Comparison of ENCODE assay signal across 13 cellular contexts in the genomic region with DNA sequence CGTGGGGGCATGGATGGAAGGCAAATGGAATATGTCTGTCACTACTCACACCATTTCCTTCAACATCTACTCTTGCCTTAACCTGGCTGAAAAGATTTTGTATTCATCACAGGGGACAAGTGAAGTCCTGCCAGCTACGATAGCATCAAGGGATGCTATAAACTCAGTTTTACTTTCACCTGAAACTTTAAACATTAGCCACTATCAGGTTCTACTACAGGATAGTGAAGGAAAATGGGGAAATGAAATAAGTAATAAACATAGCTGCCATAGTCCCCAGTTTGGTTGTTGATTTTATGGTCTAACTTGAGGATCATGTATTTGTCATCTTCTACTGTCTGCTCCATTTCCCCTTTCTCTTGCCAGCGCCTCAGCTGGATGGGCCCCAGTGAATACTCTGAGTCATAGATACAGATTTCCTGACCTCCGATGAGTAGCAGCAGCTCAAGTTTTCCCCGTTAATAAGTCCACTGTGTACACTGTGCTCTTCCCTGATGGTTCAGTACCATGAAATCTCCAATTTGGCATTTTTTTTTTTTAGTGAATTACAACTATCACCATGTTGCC.
DNase-seq lines count a peak whose midpoint lies in the region; ATAC-seq and TF ChIP-seq lines count a peak whose summit lies in the region.
"Had no signal": no experiment of that assay in that cellular context is flagged by ENCODE, and none has a peak within 500 bp of the region (broad histone marks: within the 10 kb centered on the region; RNA-seq: fewer than 3 reads in every experiment).

No MANE protein-coding gene starts in this region.

- peaks cover 6% of the 10 kb centered on the region for H3K27me3 Mint-ChIP-seq in activated T-helper 17 cell treated with anti-CD3 and anti-CD28 coated beads, Interleukin-2, amount 50 U/mL, for 72 hours
- H3K27me3 Mint-ChIP-seq in WTC11 (ENCODE audit: low read depth): peaks cover 64% of the 10 kb centered on the region

- no peak for TF ChIP-seq POLR2A in thyroid gland (IDR thresholded peaks at IDR 0.05)

- no peak overlapping the region for H3K27ac Mint-ChIP-seq in activated T-helper 17 cell treated with anti-CD3 and anti-CD28 coated beads, Interleukin-2, amount 50 U/mL, for 72 hours
- H3K27ac Mint-ChIP-seq in WTC11: no peak overlapping the region
- H3K27ac Mint-ChIP-seq: endodermal cell, natural killer cell had no signal

- CTCF ChIA-PET in WTC11 (lab: Charles Lee): no interaction called here

- intact Hi-C loops in left cardiac atrium (cut with DNase I) (no loop called here), thyroid gland (cut with DNase I) (no loop called here)

- POLR2A ChIA-PET in WTC11 (lab: Charles Lee): interaction anchor here (0.6 kb wide), 1 partner anchor 207 kb away, joined by 3 read pairs; no protein-coding TSS in a partner anchor

- H3K4me3 ChIP-seq in thyroid gland (replicated peaks in 1 of 3): no peak overlapping the region

- H3K36me3 Mint-ChIP-seq in activated T-helper 17 cell treated with anti-CD3 and anti-CD28 coated beads, Interleukin-2, amount 50 U/mL, for 72 hours (ENCODE audit: low read depth): no peaks in the 10 kb centered on the region
- H3K36me3 Mint-ChIP-seq in WTC11: no peaks in the 10 kb centered on the region
- H3K36me3 Mint-ChIP-seq: natural killer cell had no signal

- no peaks in the 10 kb centered on the region for H3K4me1 ChIP-seq in thyroid gland

- H3K36me3 ChIP-seq in thyroid gland: no peaks in the 10 kb centered on the region

- H3K9me3 ChIP-seq in thyroid gland: no peaks in the 10 kb centered on the region

- WGBS in thyroid gland, 2 donors: 74 to 76% methylated on average over 5 of the region's 5 CpGs

- DNase-seq in A172 (ENCODE audit: low spot score): peak; percentile 49
- peak; percentile 7 for DNase-seq in GOT3 (lab: John Stamatoyannopoulos, UW)
- DNase-seq in left cardiac atrium: peak; percentile 53
- DNase-seq in ureter (ENCODE audit: low spot score): no peak
- DNase-seq in WTC11 (ENCODE audit: low spot score): no peak
- no peak for DNase-seq in iPS-NIHi11 (ENCODE audit: low spot score)
- DNase-seq in thyroid gland: no peak
- DNase-seq: activated T-cell treated with anti-CD3 and anti-CD28 coated beads, Interleukin-2, amount 50 U/mL, for 4 hours; natural killer cell; NCI-H1417 treated with DMSO at 0.1 percent for 48 hours had no signal

- no peak overlapping the region for H3K27ac ChIP-seq in thyroid gland
- H3K27ac ChIP-seq: C4-2B had no signal

- H3K4me1 Mint-ChIP-seq in activated T-helper 17 cell treated with anti-CD3 and anti-CD28 coated beads, Interleukin-2, amount 50 U/mL, for 72 hours: no peaks in the 10 kb centered on the region
- peaks cover 23% of the 10 kb centered on the region for H3K4me1 Mint-ChIP-seq in WTC11

- H3K27me3 ChIP-seq in thyroid gland: no peaks in the 10 kb centered on the region

- TF ChIP-seq CTCF in WTC11 (IDR thresholded peaks at IDR 0.05) (no peak), thyroid gland (IDR thresholded peaks at IDR 0.05) (no peak)

- no peaks in the 10 kb centered on the region for H3K9me3 Mint-ChIP-seq in activated T-helper 17 cell treated with anti-CD3 and anti-CD28 coated beads, Interleukin-2, amount 50 U/mL, for 72 hours
- H3K9me3 Mint-ChIP-seq in WTC11: no peaks in the 10 kb centered on the region
- H3K9me3 Mint-ChIP-seq: activated T-cell treated with anti-CD3 and anti-CD28 coated beads, Interleukin-2, amount 50 U/mL, for 4 hours; endodermal cell; natural killer cell had no signal

- ATAC-seq in activated T-helper 17 cell treated with anti-CD3 and anti-CD28 coated beads, Interleukin-2, amount 50 U/mL, for 72 hours (replicated peaks): peak; percentile 56
- ATAC-seq in left cardiac atrium (peak; percentile 65 to 98), WTC11 (no peak)
- ATAC-seq: activated T-cell treated with anti-CD3 and anti-CD28 coated beads, Interleukin-2, amount 50 U/mL, for 4 hours; natural killer cell had no signal

- no peak overlapping the region for H3K4me3 Mint-ChIP-seq in activated T-helper 17 cell treated with anti-CD3 and anti-CD28 coated beads, Interleukin-2, amount 50 U/mL, for 72 hours
- H3K4me3 Mint-ChIP-seq in WTC11: no peak overlapping the region
- H3K4me3 Mint-ChIP-seq: activated T-cell treated with anti-CD3 and anti-CD28 coated beads, Interleukin-2, amount 50 U/mL, for 4 hours; endodermal cell; natural killer cell had no signal

TF ChIP-seq in WTC11, 78 proteins besides CTCF, POLR2A, EP300 and RAD21:
- no peak for TF ChIP-seq MLX (CRISPR knock-in tag; IDR thresholded peaks at IDR 0.05)

Comparison
In these comparisons a context has a peak if more than half of its experiments do, and no peak if none do; other contexts are left out.
1. DNase-seq: peak in A172 (single experiment), GOT3 (single experiment) and left cardiac atrium (single experiment); none in ureter (single experiment), WTC11 (single experiment), iPS-NIHi11 (single experiment) and thyroid gland (0 of 2).